ENCODE assay signal across 25 cellular contexts in genomic region chr11:74952752-74953151, GRCh38. TPM values are rescaled to one million over a fixed set of nuclear protein-coding genes. Genes with fewer than 3 reads are reported as not detected.
A peak's percentile ranks its signal among the peaks of the same experiment; 100 is the strongest.
DNase-seq lines count a peak whose midpoint lies in the region; ATAC-seq and TF ChIP-seq lines count a peak whose summit lies in the region.
"Had no signal": no experiment of that assay in that cellular context is flagged by ENCODE, and none has a peak within 500 bp of the region (broad histone marks: within the 10 kb centered on the region; RNA-seq: fewer than 3 reads in every experiment).

No MANE protein-coding gene starts in this region.

- ATAC-seq in T-helper 17 cell (no peak), HG02759 (IDR thresholded peaks at IDR 0.05; ENCODE audit: unreplicated experiment) (no peak)
- ATAC-seq: body of pancreas; left lung; naive thymus-derived CD8-positive, alpha-beta T cell; Right ventricle myocardium inferior had no signal

- H3K79me2 ChIP-seq in DOHH2 (ENCODE audit: control insufficient read depth, low read length) (peaks cover 99% of the 10 kb centered on the region), Karpas-422 (ENCODE audit: low read length) (peaks cover 98% of the 10 kb centered on the region)

- H3K9me3 ChIP-seq in DOHH2 (ENCODE audit: control insufficient read depth, insufficient read depth, low read length) (no peaks in the 10 kb centered on the region), Karpas-422 (ENCODE audit: low read length) (no peaks in the 10 kb centered on the region), T-helper 17 cell (ENCODE audit: control insufficient read depth, low read length, poor library complexity, severe bottlenecking) (no peaks in the 10 kb centered on the region)
- H3K9me3 ChIP-seq: adrenal gland, body of pancreas, left lung, MG63 had no signal

- H3K4me3 ChIP-seq in DOHH2 (ENCODE audit: low read length), result peak overlapping the region; percentile 49
- peak overlapping the region; percentile 22 for H3K4me3 ChIP-seq in Karpas-422 (ENCODE audit: low read length)
- H3K4me3 ChIP-seq: adrenal gland, body of pancreas, left lung, MG63, PC-9, skin epidermis had no signal

- H2AFZ ChIP-seq in Karpas-422 (ENCODE audit: low read length), result no peak overlapping the region
- H2AFZ ChIP-seq: PC-9 had no signal

- peak overlapping the region; percentile 84 for H3K27ac ChIP-seq in DOHH2 (ENCODE audit: low read depth, low read length)
- H3K27ac ChIP-seq in Karpas-422 (ENCODE audit: low read length), result peak overlapping the region; percentile 87
- H3K27ac ChIP-seq: adrenal gland, body of pancreas, left lung, PC-9, skin epidermis, VCaP had no signal

- peaks cover 16% of the 10 kb centered on the region for H3K36me3 Mint-ChIP-seq in T-helper 17 cell (ENCODE audit: low read depth)

- peak overlapping the region; percentile 22; the same call in 1 of the 2 replicates for H3K9ac ChIP-seq in Karpas-422 (ENCODE audit: low read length)

- no peaks in the 10 kb centered on the region for H3K27me3 Mint-ChIP-seq in T-helper 17 cell

- no peak overlapping the region for H3K4me3 Mint-ChIP-seq in T-helper 17 cell

- H3K9me2 ChIP-seq in DOHH2 (replicated peaks; ENCODE audit: control insufficient read depth, low read length), result no peaks in the 10 kb centered on the region
- no peaks in the 10 kb centered on the region for H3K9me2 ChIP-seq in Karpas-422 (replicated peaks; ENCODE audit: insufficient read depth, low read length)

- H3K4me1 ChIP-seq in DOHH2 (ENCODE audit: control insufficient read depth, low read length), result peaks cover 69% of the 10 kb centered on the region
- peaks cover 76% of the 10 kb centered on the region for H3K4me1 ChIP-seq in Karpas-422 (ENCODE audit: low read length)

- H3K4me2 ChIP-seq in DOHH2 (ENCODE audit: low read length) (peak overlapping the region; percentile 72), Karpas-422 (ENCODE audit: low read depth, low read length, poor library complexity, severe bottlenecking) (peak overlapping the region; percentile 86)
- H3K4me2 ChIP-seq: PC-9 had no signal

- H3K27me3 ChIP-seq in DOHH2 (ENCODE audit: control insufficient read depth, low read length) (no peaks in the 10 kb centered on the region), Karpas-422 (ENCODE audit: low read length) (no peaks in the 10 kb centered on the region)
- H3K27me3 ChIP-seq: adrenal gland, body of pancreas, left lung, MG63 had no signal

- H3K4me1 Mint-ChIP-seq in T-helper 17 cell, result peaks cover 71% of the 10 kb centered on the region

- H3K36me3 ChIP-seq in DOHH2 (ENCODE audit: control insufficient read depth, low read length), result peaks cover 71% of the 10 kb centered on the region
- H3K36me3 ChIP-seq in Karpas-422 (ENCODE audit: insufficient read depth, low read length), result peaks cover 13% of the 10 kb centered on the region
- H3K36me3 ChIP-seq: adrenal gland had no signal

- no peak for DNase-seq in Karpas-422
- DNase-seq in T-helper 17 cell, result no peak
- peak; percentile 34 for DNase-seq in putamen (ENCODE audit: low spot score)
- no peak for DNase-seq in NCI-H2107 (lab: John Stamatoyannopoulos, UW)
- no peak for DNase-seq in NOMO-1 treated with dmso at 0.1 percent for 144 hours (lab: John Stamatoyannopoulos, UW; ENCODE audit: unreplicated experiment)
- DNase-seq: activated CD4-positive, alpha-beta T cell treated with anti-CD3 and anti-CD28 coated beads for 48 hours; activated CD8-positive, alpha-beta memory T cell treated with anti-CD3 and anti-CD28 coated beads for 24 hours; activated T-cell treated with anti-CD3 and anti-CD28 coated beads, Interleukin-2, amount 50 U/mL, for 1 hour; adrenal gland; body of pancreas; cerebellar nuclear complex; EL; left lung; MG63; naive thymus-derived CD8-positive, alpha-beta T cell; NCI-H2029; NCI-H82; PC-9; T-helper 9 cell; trophoblast cell had no signal

- peak overlapping the region; percentile 76 for H3K27ac Mint-ChIP-seq in T-helper 17 cell

- TF ChIP-seq CTCF in DOHH2 (IDR thresholded peaks at IDR 0.05; ENCODE audit: low read depth, low read length, poor library complexity, severe bottlenecking), result no peak

- H4K20me1 ChIP-seq in DOHH2 (ENCODE audit: control insufficient read depth, insufficient read depth, low read depth, low read length) (peaks cover 50% of the 10 kb centered on the region), Karpas-422 (ENCODE audit: insufficient read depth, low read depth, low read length) (no peaks in the 10 kb centered on the region)

- H3F3A ChIP-seq in DOHH2 (ENCODE audit: control insufficient read depth, insufficient read depth), result peaks cover 16% of the 10 kb centered on the region

RNA-seq across cellular contexts. Expression of gene SPCS2, which starts 3.7 kb away (rescaled TPM):
- total RNA-seq in Karpas-422 (2014; rRNA removed; shearing (Covaris generic); ENCODE audit: low replicate concordance), result 33.2 and 91.5 TPM in 2 replicates
- total RNA-seq in T-helper 17 cell, result 10 to 100 TPM; 63.7 to 87.0 TPM

RNA-seq across cellular contexts. Expression of gene XRRA1, which starts 3.9 kb away (rescaled TPM):
- total RNA-seq in Karpas-422 (2014; rRNA removed; shearing (Covaris generic); ENCODE audit: low replicate concordance), result 29.7 and 56.3 TPM in 2 replicates
- 10 to 100 TPM; 10.1 to 16.3 TPM for total RNA-seq in T-helper 17 cell

RNA-seq across cellular contexts. Expression of gene NEU3, which starts 36.0 kb away (rescaled TPM):
- total RNA-seq in Karpas-422 (2014; rRNA removed; shearing (Covaris generic); ENCODE audit: low replicate concordance), result 103 and 133 TPM in 2 replicates
- total RNA-seq in T-helper 17 cell, result 10 to 100 TPM; 10.7 to 11.3 TPM
